1 cellular context compared by ENCODE assay signal in the genomic region with DNA sequence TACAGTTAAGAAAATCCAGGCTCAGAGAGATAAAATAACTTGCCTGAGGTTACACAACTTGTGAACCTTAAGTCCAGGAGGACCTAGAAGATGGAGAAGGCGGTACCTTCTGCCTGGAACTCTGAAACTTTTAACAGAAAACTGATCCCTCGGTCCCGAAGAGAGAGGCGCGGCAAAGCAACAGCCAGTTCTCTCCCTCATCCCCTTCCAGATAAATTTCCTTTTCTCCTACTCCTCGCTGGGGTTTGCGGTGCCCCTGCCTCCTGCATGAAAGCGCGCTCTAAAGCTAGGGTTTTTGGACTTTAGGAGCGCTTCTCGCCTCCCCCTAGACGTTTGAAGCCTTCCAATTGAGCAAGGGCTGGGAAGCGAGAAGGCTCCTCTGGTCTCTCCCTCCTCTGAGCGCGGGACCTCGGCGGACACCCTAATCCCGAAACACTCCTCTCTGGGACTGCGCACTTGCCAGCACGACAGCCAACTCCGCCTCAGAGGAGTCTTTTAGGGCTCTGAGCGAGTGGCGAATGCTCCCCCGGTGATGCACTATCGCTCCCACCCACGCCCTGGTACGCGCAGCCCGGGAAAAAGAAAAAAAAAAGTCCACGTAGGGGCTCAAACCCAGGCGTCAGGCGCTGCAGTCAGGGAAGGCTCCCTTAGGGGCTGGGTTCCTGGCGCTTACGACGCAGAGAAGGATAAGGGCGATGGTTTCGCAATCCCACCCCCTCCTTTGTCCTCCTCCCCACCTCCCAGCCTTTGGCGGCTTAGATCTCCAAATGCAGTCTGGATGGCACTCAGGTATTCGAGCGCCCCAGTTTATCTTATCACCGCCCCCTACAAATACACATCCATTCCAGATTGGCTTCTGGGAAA.
TF ChIP-seq lines count a peak whose summit lies in the region.

No MANE protein-coding gene starts in this region.

TF ChIP-seq in K562, 482 proteins besides CTCF, POLR2A, EP300 and RAD21 (continued from another document):
- TF ChIP-seq CEBPB (tag; IDR thresholded peaks at IDR 0.05): peak; percentile 69
TF ChIP-seq in K562: peak in this region for 2.
